ENCODE assay signal across 9 cellular contexts in the genomic region with DNA sequence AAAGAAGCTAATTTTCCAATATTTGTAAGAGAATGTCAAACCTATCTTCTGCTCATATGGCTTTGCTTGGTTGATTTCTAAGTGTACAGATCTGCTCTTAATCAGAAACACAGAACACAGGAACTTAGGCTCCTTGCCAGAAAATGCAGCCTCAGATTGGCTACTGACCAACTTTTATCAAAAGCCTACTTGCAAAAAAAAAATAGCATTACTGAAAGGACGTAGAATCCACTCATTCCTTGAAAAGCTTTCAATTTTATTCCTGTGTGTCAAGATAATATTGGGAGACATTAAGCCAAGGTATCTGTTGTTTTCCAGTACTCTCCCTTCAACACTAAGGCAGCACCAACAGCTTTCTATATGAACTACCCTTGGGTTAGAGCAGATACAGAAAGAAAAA.
DNase-seq lines count a peak whose midpoint lies in the region; TF ChIP-seq lines count a peak whose summit lies in the region.
"Had no signal": no experiment of that assay in that cellular context is flagged by ENCODE, and none has a peak within 500 bp of the region (broad histone marks: within the 10 kb centered on the region; RNA-seq: fewer than 3 reads in every experiment).

No MANE protein-coding gene starts in this region.

- H3K27me3 Mint-ChIP-seq in activated naive CD4-positive, alpha-beta T cell treated with anti-CD3 and anti-CD28 coated beads, Interleukin-2, amount 10 ng/mL, durations not matched to agents 7 days and 5 days = no peaks in the 10 kb centered on the region

- H3K36me3 Mint-ChIP-seq in activated naive CD4-positive, alpha-beta T cell treated with anti-CD3 and anti-CD28 coated beads, Interleukin-2, amount 10 ng/mL, durations not matched to agents 7 days and 5 days = no peaks in the 10 kb centered on the region

- H3K4me1 Mint-ChIP-seq in activated naive CD4-positive, alpha-beta T cell treated with anti-CD3 and anti-CD28 coated beads, Interleukin-2, amount 10 ng/mL, durations not matched to agents 7 days and 5 days = no peaks in the 10 kb centered on the region

- in situ Hi-C loops in astrocyte of the spinal cord (cut with HindIII; ENCODE audit: low sequenced_read_pairs) = no loop called here

- no peak overlapping the region for H3K27ac Mint-ChIP-seq in activated naive CD4-positive, alpha-beta T cell treated with anti-CD3 and anti-CD28 coated beads, Interleukin-2, amount 10 ng/mL, durations not matched to agents 7 days and 5 days

- no peak for TF ChIP-seq CTCF in AG09309 (IDR thresholded peaks at IDR 0.05; ENCODE audit: control insufficient read depth, insufficient read depth, low read depth, low read length, missing control alignments)
- no peak for TF ChIP-seq CTCF in astrocyte of the spinal cord (IDR thresholded peaks at IDR 0.05; ENCODE audit: low read depth, low read length)

- no peak overlapping the region for H3K4me3 Mint-ChIP-seq in activated naive CD4-positive, alpha-beta T cell treated with anti-CD3 and anti-CD28 coated beads, Interleukin-2, amount 10 ng/mL, durations not matched to agents 7 days and 5 days

- no peaks in the 10 kb centered on the region for H3K9me3 Mint-ChIP-seq in activated naive CD4-positive, alpha-beta T cell treated with anti-CD3 and anti-CD28 coated beads, Interleukin-2, amount 10 ng/mL, durations not matched to agents 7 days and 5 days

- H3K4me3 ChIP-seq in AG09309 (ENCODE audit: control insufficient read depth, low read depth, low read length) (no peak overlapping the region), astrocyte of the spinal cord (ENCODE audit: low read depth, low read length) (no peak overlapping the region)

- DNase-seq in AG09309 (ENCODE audit: low read depth) (peak; percentile 27), NCI-H1092 (lab: John Stamatoyannopoulos, UW) (peak; percentile 6), astrocyte of the spinal cord (ENCODE audit: low read depth, low spot score) (peak; percentile 89), iris pigment epithelial cell (ENCODE audit: low read depth) (peak; percentile 83), HuH-7 (ENCODE audit: low spot score) (no peak), midbrain (lab: John Stamatoyannopoulos, UW) (no peak), T-helper 9 cell (no peak)
- DNase-seq in activated naive CD4-positive, alpha-beta T cell treated with anti-CD3 and anti-CD28 coated beads, Interleukin-2, amount 10 ng/mL, durations not matched to agents 7 days and 5 days = no peak
- DNase-seq: effector memory CD4-positive, alpha-beta T cell had no signal

- CTCF ChIA-PET in activated naive CD4-positive, alpha-beta T cell treated with anti-CD3 and anti-CD28 coated beads, Interleukin-2, amount 10 ng/mL, durations not matched to agents 7 days and 5 days (lab: Charles Lee) = no interaction called here

Comparison
In these comparisons a context has a peak if more than half of its experiments do, and no peak if none do; other contexts are left out.
1. DNase-seq: peak in AG09309 (single experiment), NCI-H1092 (single experiment), astrocyte of the spinal cord (single experiment) and iris pigment epithelial cell (single experiment); none in HuH-7 (single experiment), activated naive CD4-positive, alpha-beta T cell treated with anti-CD3 and anti-CD28 coated beads, Interleukin-2, amount 10 ng/mL, durations not matched to agents 7 days and 5 days (single experiment), midbrain (single experiment) and T-helper 9 cell (single experiment).